8 cellular contexts compared by ENCODE assay signal in the genomic region with DNA sequence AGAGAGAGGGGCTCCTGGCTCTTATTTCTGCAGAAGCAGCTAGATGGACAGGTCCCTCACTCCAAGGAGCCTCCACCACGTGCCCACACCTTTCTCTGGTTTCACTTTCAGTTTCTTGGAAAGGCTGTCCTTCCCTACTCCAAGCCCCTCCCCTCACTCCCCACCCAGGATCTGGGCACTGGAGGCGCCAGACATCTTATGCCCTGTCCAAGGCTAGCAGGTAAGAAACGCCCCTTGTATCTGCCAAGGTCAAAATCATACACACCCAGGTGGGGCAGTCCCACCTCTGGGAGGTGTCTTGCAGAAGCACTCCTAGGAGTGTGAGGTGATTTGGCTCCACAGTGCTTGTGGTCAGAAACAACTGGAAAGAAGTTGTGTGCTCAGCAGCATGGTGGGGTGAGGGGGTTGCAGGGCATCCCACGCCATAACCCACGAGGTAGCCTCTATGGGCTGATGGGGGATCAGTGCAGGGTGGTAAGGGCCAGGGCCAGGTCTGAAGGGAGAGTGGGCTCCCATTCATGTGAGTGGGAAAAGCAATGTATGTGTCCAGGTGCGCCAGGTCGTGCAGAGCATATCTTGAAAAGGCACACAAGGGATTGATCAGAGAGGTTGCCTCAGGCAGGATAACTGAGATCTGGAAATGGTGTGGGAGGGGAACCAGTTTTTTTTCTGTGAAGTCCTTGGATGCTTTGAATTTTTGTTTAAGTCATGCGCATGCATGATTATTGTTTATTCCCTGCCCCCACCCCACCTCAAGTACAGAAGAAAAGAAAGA. TPM values are rescaled to one million over a fixed set of nuclear protein-coding genes. Genes with fewer than 3 reads are reported as not detected.
DNase-seq lines count a peak whose midpoint lies in the region; ATAC-seq and TF ChIP-seq lines count a peak whose summit lies in the region.

No MANE protein-coding gene starts in this region.

- H4K20me1 ChIP-seq in HCT116 (ENCODE audit: insufficient read depth), result no peaks in the 10 kb centered on the region

- DNase-seq in AG10803 (ENCODE audit: low read depth) (peak; percentile 77), HCT116 (ENCODE audit: low read depth, low spot score) (peak; percentile 40), kidney tubule cell (ENCODE audit: low spot score) (peak; percentile 47), mesenteric fat pad (ENCODE audit: low spot score) (no peak), SIG-M5 treated with dmso at 0.1 percent for 504 hours (lab: John Stamatoyannopoulos, UW; ENCODE audit: unreplicated experiment) (no peak)
- DNase-seq in activated CD8-positive, alpha-beta T cell treated with anti-CD3 and anti-CD28 coated beads, Interleukin-2, amount 10 ng/mL, durations not matched to agents 7 days and 5 days, result peak; percentile 63

- no peaks in the 10 kb centered on the region for H3K9me2 ChIP-seq in HCT116 (ENCODE audit: insufficient read depth)

- peak overlapping the region; percentile 87 for H2AFZ ChIP-seq in HCT116 (ENCODE audit: low read depth, low read length, poor library complexity, severe bottlenecking)

- H3K27me3 ChIP-seq in HCT116 (ENCODE audit: insufficient read depth, low read length), result no peaks in the 10 kb centered on the region

- ATAC-seq in HCT116 (peak; percentile 87), HG02840 (IDR thresholded peaks at IDR 0.05; ENCODE audit: low FRiP score, unreplicated experiment) (no peak), GM19328 (IDR thresholded peaks at IDR 0.05; ENCODE audit: unreplicated experiment) (no peak)
- peak; percentile 29 for ATAC-seq in activated CD8-positive, alpha-beta T cell treated with anti-CD3 and anti-CD28 coated beads, Interleukin-2, amount 10 ng/mL, durations not matched to agents 7 days and 5 days

- peak overlapping the region; percentile 65 for H3K27ac Mint-ChIP-seq in activated CD8-positive, alpha-beta T cell treated with anti-CD3 and anti-CD28 coated beads, Interleukin-2, amount 10 ng/mL, durations not matched to agents 7 days and 5 days

- CTCF ChIA-PET in HCT116 (lab: Charles Lee), result interaction anchor here (1.4 kb wide), 1 partner anchor 57 kb away, joined by 3 read pairs; a partner anchor contains a TSS
- CTCF ChIA-PET in activated CD8-positive, alpha-beta T cell treated with anti-CD3 and anti-CD28 coated beads, Interleukin-2, amount 10 ng/mL, durations not matched to agents 7 days and 5 days (lab: Charles Lee), result interaction anchor here (0.6 to 2.8 kb wide), 8 partner anchors 12 to 375 kb away, joined by 3 to 15 read pairs (median 3); a partner anchor contains a TSS

- BruUV-seq in HCT116 (replicated peaks; lab: Mats Ljungman, UMichigan), result TSS peak; percentile 77

- H3K79me2 ChIP-seq in HCT116 (ENCODE audit: insufficient read depth, low read length), result no peaks in the 10 kb centered on the region

- H3K36me3 Mint-ChIP-seq in activated CD8-positive, alpha-beta T cell treated with anti-CD3 and anti-CD28 coated beads, Interleukin-2, amount 10 ng/mL, durations not matched to agents 7 days and 5 days (ENCODE audit: low read depth), result no peaks in the 10 kb centered on the region

- H3K9me3 Mint-ChIP-seq in activated CD8-positive, alpha-beta T cell treated with anti-CD3 and anti-CD28 coated beads, Interleukin-2, amount 10 ng/mL, durations not matched to agents 7 days and 5 days (ENCODE audit: insufficient read depth), result no peaks in the 10 kb centered on the region

- H3K4me2 ChIP-seq in HCT116 (ENCODE audit: low read length), result peak overlapping the region; percentile 88

- POLR2A ChIA-PET in HCT116 (lab: Charles Lee), result no interaction called here
- POLR2A ChIA-PET in activated CD8-positive, alpha-beta T cell treated with anti-CD3 and anti-CD28 coated beads, Interleukin-2, amount 10 ng/mL, durations not matched to agents 7 days and 5 days (lab: Charles Lee), result interaction anchor here (0.6 to 3.4 kb wide), 3 partner anchors 15 to 399 kb away, joined by 3 to 23 read pairs (median 12); a partner anchor contains a TSS

- H3K4me3 ChIP-seq in AG10803 (ENCODE audit: low read length) (no peak overlapping the region), HCT116 (replicated peaks in 1 of 2; ENCODE audit: low read depth in 1 of 2, low read length in 2 of 2) (peak overlapping the region; percentile 28 to 53)

- H3K4me1 Mint-ChIP-seq in activated CD8-positive, alpha-beta T cell treated with anti-CD3 and anti-CD28 coated beads, Interleukin-2, amount 10 ng/mL, durations not matched to agents 7 days and 5 days (ENCODE audit: low read depth), result peaks cover 80% of the 10 kb centered on the region

- TF ChIP-seq POLR2A in HCT116 (IDR thresholded peaks at IDR 0.05; ENCODE audit: borderline replicate concordance, extremely low read depth, insufficient read depth, insufficient read length), result peak; percentile 29

- H3K9ac ChIP-seq in HCT116 (ENCODE audit: low read length), result peak overlapping the region; percentile 34; the same call in 1 of the 2 replicates

- H3K27me3 Mint-ChIP-seq in activated CD8-positive, alpha-beta T cell treated with anti-CD3 and anti-CD28 coated beads, Interleukin-2, amount 10 ng/mL, durations not matched to agents 7 days and 5 days (ENCODE audit: low read depth), result no peaks in the 10 kb centered on the region

- TF ChIP-seq RAD21 in HCT116 (IDR thresholded peaks at IDR 0.05; ENCODE audit: low read depth), result no peak

- intact Hi-C loops in HCT116 (cut with micrococcal nuclease), result no loop called here

- peak overlapping the region; percentile 68 for H3K27ac ChIP-seq in HCT116 (ENCODE audit: low read depth, low read length)

- RAD21 ChIA-PET in HCT116 (lab: Charles Lee; ENCODE audit: low non-redundant PET in 1 of 2, low total read pairs in 2 of 2, uncharacterized antibody in 2 of 2, unreplicated experiment in 2 of 2), result no interaction called here

- TF ChIP-seq CTCF in AG10803 (conservative IDR thresholded peaks at IDR 0.05; ENCODE audit: low read length) (no peak), HCT116 (IDR thresholded peaks at IDR 0.05 in 2 of 3, conservative IDR thresholded peaks at IDR 0.05 in 1 of 3; ENCODE audit: borderline replicate concordance in 1 of 3, insufficient read depth in 1 of 3, low read depth in 2 of 3, low read length in 2 of 3) (no peak)

- no peaks in the 10 kb centered on the region for H3K9me3 ChIP-seq in HCT116 (ENCODE audit: control insufficient read depth in 1 of 2, insufficient read depth in 1 of 2, low read depth in 1 of 2, low read length in 2 of 2)

- peaks cover 36 to 42% of the 10 kb centered on the region in 2 experiments for H3K4me1 ChIP-seq in HCT116 (ENCODE audit: control insufficient read depth in 1 of 2, insufficient read depth in 2 of 2, low read length in 2 of 2)

- peak overlapping the region; percentile 12 for H3K4me3 Mint-ChIP-seq in activated CD8-positive, alpha-beta T cell treated with anti-CD3 and anti-CD28 coated beads, Interleukin-2, amount 10 ng/mL, durations not matched to agents 7 days and 5 days

- no peaks in the 10 kb centered on the region for H3K36me3 ChIP-seq in HCT116 (ENCODE audit: control insufficient read depth in 1 of 2, insufficient read depth in 2 of 2, low read length in 2 of 2)

TF ChIP-seq in HCT116, 20 proteins besides CTCF, POLR2A, EP300 and RAD21 (continues in another document):
- no peak for TF ChIP-seq JUND (IDR thresholded peaks at IDR 0.05)
- no peak for TF ChIP-seq FOSL1 (IDR thresholded peaks at IDR 0.05; ENCODE audit: low read depth)
- TF ChIP-seq EGR1 (IDR thresholded peaks at IDR 0.05; ENCODE audit: low read depth), result no peak
- TF ChIP-seq CEBPB (IDR thresholded peaks at IDR 0.05; ENCODE audit: low read depth), result no peak
- TF ChIP-seq, protein P1, sequence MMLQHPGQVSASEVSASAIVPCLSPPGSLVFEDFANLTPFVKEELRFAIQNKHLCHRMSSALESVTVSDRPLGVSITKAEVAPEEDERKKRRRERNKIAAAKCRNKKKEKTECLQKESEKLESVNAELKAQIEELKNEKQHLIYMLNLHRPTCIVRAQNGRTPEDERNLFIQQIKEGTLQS (IDR thresholded peaks at IDR 0.05), result no peak
- TF ChIP-seq SRF (IDR thresholded peaks at IDR 0.05; ENCODE audit: low read depth), result no peak
- TF ChIP-seq ZFX (IDR thresholded peaks at IDR 0.05), result no peak
- TF ChIP-seq, protein P2, sequence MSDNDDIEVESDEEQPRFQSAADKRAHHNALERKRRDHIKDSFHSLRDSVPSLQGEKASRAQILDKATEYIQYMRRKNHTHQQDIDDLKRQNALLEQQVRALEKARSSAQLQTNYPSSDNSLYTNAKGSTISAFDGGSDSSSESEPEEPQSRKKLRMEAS (IDR thresholded peaks at IDR 0.05), result peak; percentile 92
- no peak for TF ChIP-seq SP1 (IDR thresholded peaks at IDR 0.05; ENCODE audit: low read depth)
- TF ChIP-seq POLR2AphosphoS5 (IDR thresholded peaks at IDR 0.05; ENCODE audit: low read depth, low read length), result 0 out of 2 replicates have a peak, but pooled peaks have one; percentile 33
- TF ChIP-seq EZH2 (IDR thresholded peaks at IDR 0.05), result no peak

RNA-seq across cellular contexts. Expression of a gene that starts 31.8 kb away (rescaled TPM):
- total RNA-seq in HCT116 (2021; ENCODE audit: unreplicated experiment) (not detected), mesenteric fat pad (not detected)
- not detected in 2 replicates for polyA plus RNA-seq in HCT116 (2012)
- total RNA-seq in activated CD8-positive, alpha-beta T cell treated with anti-CD3 and anti-CD28 coated beads, Interleukin-2, amount 10 ng/mL, durations not matched to agents 7 days and 5 days, result not detected

RNA-seq across cellular contexts. Expression of a gene that starts 32.4 kb away (rescaled TPM):
- 19.9 TPM for total RNA-seq in HCT116 (2021; ENCODE audit: unreplicated experiment)
- 8.3 and 10.2 TPM in 2 replicates for polyA plus RNA-seq in HCT116 (2012)
- total RNA-seq in activated CD8-positive, alpha-beta T cell treated with anti-CD3 and anti-CD28 coated beads, Interleukin-2, amount 10 ng/mL, durations not matched to agents 7 days and 5 days, result 10 to 100 TPM; 65.6 to 67.0 TPM
- 0.45 TPM for total RNA-seq in mesenteric fat pad

RNA-seq across cellular contexts. Expression of a gene that starts 36.6 kb away (rescaled TPM):
- total RNA-seq in HCT116 (2021; ENCODE audit: unreplicated experiment) (not detected), mesenteric fat pad (not detected)
- polyA plus RNA-seq in HCT116 (2012), result not detected in 2 replicates
- not detected for total RNA-seq in activated CD8-positive, alpha-beta T cell treated with anti-CD3 and anti-CD28 coated beads, Interleukin-2, amount 10 ng/mL, durations not matched to agents 7 days and 5 days

RNA-seq across cellular contexts. Expression of a gene that starts 39.5 kb away (rescaled TPM):
- total RNA-seq in HCT116 (2021; ENCODE audit: unreplicated experiment) (not detected), mesenteric fat pad (not detected)
- not detected in 2 replicates for polyA plus RNA-seq in HCT116 (2012)
- total RNA-seq in activated CD8-positive, alpha-beta T cell treated with anti-CD3 and anti-CD28 coated beads, Interleukin-2, amount 10 ng/mL, durations not matched to agents 7 days and 5 days, result not detected

RNA-seq across cellular contexts. Expression of a gene that starts 43.8 kb away (rescaled TPM):
- total RNA-seq in HCT116 (2021; ENCODE audit: unreplicated experiment) (not detected), mesenteric fat pad (not detected)
- polyA plus RNA-seq in HCT116 (2012), result not detected in 2 replicates
- not detected for total RNA-seq in activated CD8-positive, alpha-beta T cell treated with anti-CD3 and anti-CD28 coated beads, Interleukin-2, amount 10 ng/mL, durations not matched to agents 7 days and 5 days

Comparison
In these comparisons a context has a peak if more than half of its experiments do, and no peak if none do; other contexts are left out.
1. DNase-seq: peak in AG10803 (single experiment), HCT116 (single experiment), activated CD8-positive, alpha-beta T cell treated with anti-CD3 and anti-CD28 coated beads, Interleukin-2, amount 10 ng/mL, durations not matched to agents 7 days and 5 days (single experiment) and kidney tubule cell (single experiment); none in mesenteric fat pad (single experiment) and SIG-M5 treated with dmso at 0.1 percent for 504 hours (single experiment).
2. ATAC-seq: peak in HCT116 (single experiment) and activated CD8-positive, alpha-beta T cell treated with anti-CD3 and anti-CD28 coated beads, Interleukin-2, amount 10 ng/mL, durations not matched to agents 7 days and 5 days (single experiment); none in HG02840 (single experiment) and GM19328 (single experiment).
3. RNA of a gene that starts 32.4 kb away (total RNA-seq): 65.6 to 67.0 TPM in activated CD8-positive, alpha-beta T cell treated with anti-CD3 and anti-CD28 coated beads, Interleukin-2, amount 10 ng/mL, durations not matched to agents 7 days and 5 days and 19.9 TPM in HCT116 (single experiment); 0.45 TPM in mesenteric fat pad (single experiment); every median in the first group is over 10 times any median in the second.